In the genomic region with DNA sequence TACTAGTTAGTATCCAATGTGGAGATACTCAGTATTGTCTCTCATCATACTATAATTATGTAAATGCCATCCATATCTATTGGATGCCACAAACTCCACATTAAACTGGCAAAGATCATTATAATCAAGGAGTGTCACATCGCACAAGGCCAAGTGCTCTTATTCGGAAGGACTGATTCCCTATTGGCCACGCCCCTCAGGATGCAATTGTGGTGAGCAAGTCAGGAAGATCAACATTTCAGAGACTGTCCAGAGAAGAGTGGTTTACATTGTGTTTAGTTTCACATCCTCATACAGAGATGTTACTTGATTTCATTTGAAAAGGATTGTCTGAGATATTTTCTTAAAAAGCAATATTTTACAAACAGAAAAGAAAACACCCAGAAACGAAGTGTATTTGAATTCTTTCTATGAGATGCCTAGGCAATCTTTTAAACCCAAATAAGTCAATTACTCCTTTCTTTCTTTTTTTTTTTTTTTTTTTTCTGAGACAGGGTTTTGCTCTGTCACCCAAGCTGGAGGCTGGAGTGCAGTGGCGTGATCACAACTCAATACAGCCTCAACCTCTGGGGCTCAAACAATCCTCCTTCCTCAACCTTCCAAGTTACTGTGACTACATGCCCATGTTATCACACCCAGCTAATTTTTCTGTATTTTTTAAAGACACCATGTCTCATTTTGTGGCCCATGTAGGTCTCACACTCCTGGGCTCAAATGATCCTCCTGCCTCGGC, we compare ENCODE assay signal across 11 cellular contexts.
DNase-seq lines count a peak whose midpoint lies in the region; ATAC-seq and TF ChIP-seq lines count a peak whose summit lies in the region.
"Had no signal": no experiment of that assay in that cellular context is flagged by ENCODE, and none has a peak within 500 bp of the region (broad histone marks: within the 10 kb centered on the region; RNA-seq: fewer than 3 reads in every experiment).

No MANE protein-coding gene starts in this region.

- H3K4me1 ChIP-seq in PC-9 (replicated peaks; ENCODE audit: insufficient read depth): no peaks in the 10 kb centered on the region

- no peaks in the 10 kb centered on the region for H3K27me3 ChIP-seq in PC-9 (ENCODE audit: insufficient read depth, low read depth)
- H3K27me3 ChIP-seq: neutrophil, tibial nerve had no signal

- no peak overlapping the region for H3K27ac ChIP-seq in PC-9
- H3K27ac ChIP-seq: neutrophil, tibial nerve had no signal

- TF ChIP-seq CTCF in PC-9 (conservative IDR thresholded peaks at IDR 0.05): no peak

- BruUV-seq in PC-9 (replicated peaks; lab: Mats Ljungman, UMichigan): no TSS peak

- H3K4me3 Mint-ChIP-seq in activated T-helper 1 cell treated with anti-CD3 and anti-CD28 coated beads, Interleukin-12 subunit alpha, Interleukin-12 subunit beta, Interleukin-2, Interleukin-4 antibody, amounts not matched to agents 30 ng/mL and 10 ng/mL and 1 ng/mL, durations not matched to agents 14 hours and 24 hours and 36 hours: no peak overlapping the region
- H3K4me3 Mint-ChIP-seq: activated B cell treated with CpG ODN at 0.5 μM for 24 hours had no signal

- H3K9me3 Mint-ChIP-seq in activated T-helper 1 cell treated with anti-CD3 and anti-CD28 coated beads, Interleukin-12 subunit alpha, Interleukin-12 subunit beta, Interleukin-2, Interleukin-4 antibody, amounts not matched to agents 30 ng/mL and 10 ng/mL and 1 ng/mL, durations not matched to agents 14 hours and 24 hours and 36 hours: no peaks in the 10 kb centered on the region
- H3K9me3 Mint-ChIP-seq: activated B cell treated with CpG ODN at 0.5 μM for 24 hours had no signal

- no peaks in the 10 kb centered on the region for H4K20me1 ChIP-seq in PC-9 (ENCODE audit: insufficient read depth)

- ATAC-seq in Right ventricle myocardium inferior: peak; percentile 28
- peak; percentile 81 for ATAC-seq in HG03469 (IDR thresholded peaks at IDR 0.05; ENCODE audit: unreplicated experiment)

- H3K4me2 ChIP-seq in PC-9: no peak overlapping the region

- intact Hi-C loops in Right ventricle myocardium inferior (cut with DNase I): no loop called here
- intact Hi-C loops in cardiac septum (cut with DNase I): loop anchor here (5.0 kb wide), 1 partner anchor 32 kb away; no protein-coding TSS in a partner anchor
- intact Hi-C loops in PC-9 (cut with micrococcal nuclease; ENCODE audit: unreplicated experiment): no loop called here
- intact Hi-C loops in activated T-helper 1 cell treated with anti-CD3 and anti-CD28 coated beads, Interleukin-12 subunit alpha, Interleukin-12 subunit beta, Interleukin-2, Interleukin-4 antibody, amounts not matched to agents 30 ng/mL and 10 ng/mL and 1 ng/mL, durations not matched to agents 14 hours and 24 hours and 36 hours (cut with micrococcal nuclease): no loop called here

- H2AFZ ChIP-seq in PC-9: no peak overlapping the region

- DNase-seq in Right ventricle myocardium inferior (ENCODE audit: missing footprints) (peak; percentile 46), cardiac septum (ENCODE audit: low spot score) (no peak), brain pericyte (ENCODE audit: low read depth, low spot score) (peak; percentile 18), NCI-H226 (no peak), PC-9 (no peak)
- no peak for DNase-seq in stimulated activated CD4-positive, alpha-beta T cell treated with anti-CD3 and anti-CD28 coated beads, Interleukin-4, amount 100 ng/mL, for 4 hours
- DNase-seq in activated T-helper 1 cell treated with anti-CD3 and anti-CD28 coated beads, Interleukin-12 subunit alpha, Interleukin-12 subunit beta, Interleukin-2, Interleukin-4 antibody, amounts not matched to agents 30 ng/mL and 10 ng/mL and 1 ng/mL, durations not matched to agents 14 hours and 24 hours and 36 hours (ENCODE audit: low spot score): no peak
- DNase-seq: activated B cell treated with CpG ODN at 0.5 μM for 24 hours had no signal

- no peaks in the 10 kb centered on the region for H3K4me1 Mint-ChIP-seq in activated T-helper 1 cell treated with anti-CD3 and anti-CD28 coated beads, Interleukin-12 subunit alpha, Interleukin-12 subunit beta, Interleukin-2, Interleukin-4 antibody, amounts not matched to agents 30 ng/mL and 10 ng/mL and 1 ng/mL, durations not matched to agents 14 hours and 24 hours and 36 hours (ENCODE audit: low read depth)
- H3K4me1 Mint-ChIP-seq: activated B cell treated with CpG ODN at 0.5 μM for 24 hours had no signal

- H3K27ac Mint-ChIP-seq in activated T-helper 1 cell treated with anti-CD3 and anti-CD28 coated beads, Interleukin-12 subunit alpha, Interleukin-12 subunit beta, Interleukin-2, Interleukin-4 antibody, amounts not matched to agents 30 ng/mL and 10 ng/mL and 1 ng/mL, durations not matched to agents 14 hours and 24 hours and 36 hours: no peak overlapping the region
- H3K27ac Mint-ChIP-seq: activated B cell treated with CpG ODN at 0.5 μM for 24 hours had no signal

- no peak overlapping the region for H3K4me3 ChIP-seq in PC-9
- H3K4me3 ChIP-seq: tibial nerve had no signal

- CTCF ChIA-PET in PC-9 (lab: Charles Lee): no interaction called here

- POLR2A ChIA-PET in PC-9 (lab: Charles Lee; ENCODE audit: unreplicated experiment): no interaction called here

- no peaks in the 10 kb centered on the region; the same call in 1 of the 2 replicates for H3K9me2 ChIP-seq in PC-9 (ENCODE audit: insufficient read depth)

- no peaks in the 10 kb centered on the region; the same call in 1 of the 2 replicates for H3K9me3 ChIP-seq in PC-9 (ENCODE audit: insufficient read depth, low read depth)
- H3K9me3 ChIP-seq: neutrophil, tibial nerve had no signal

- no peaks in the 10 kb centered on the region for H3K27me3 Mint-ChIP-seq in activated T-helper 1 cell treated with anti-CD3 and anti-CD28 coated beads, Interleukin-12 subunit alpha, Interleukin-12 subunit beta, Interleukin-2, Interleukin-4 antibody, amounts not matched to agents 30 ng/mL and 10 ng/mL and 1 ng/mL, durations not matched to agents 14 hours and 24 hours and 36 hours (ENCODE audit: insufficient read depth)
- H3K27me3 Mint-ChIP-seq: activated B cell treated with CpG ODN at 0.5 μM for 24 hours had no signal

- no peaks in the 10 kb centered on the region for H3K36me3 ChIP-seq in PC-9 (ENCODE audit: low read depth)
- H3K36me3 ChIP-seq: neutrophil, tibial nerve had no signal

- H3K79me2 ChIP-seq in PC-9 (ENCODE audit: low read depth): no peaks in the 10 kb centered on the region

- no peaks in the 10 kb centered on the region for H3F3A ChIP-seq in PC-9 (ENCODE audit: insufficient read depth, low read depth)

- H3K36me3 Mint-ChIP-seq in activated T-helper 1 cell treated with anti-CD3 and anti-CD28 coated beads, Interleukin-12 subunit alpha, Interleukin-12 subunit beta, Interleukin-2, Interleukin-4 antibody, amounts not matched to agents 30 ng/mL and 10 ng/mL and 1 ng/mL, durations not matched to agents 14 hours and 24 hours and 36 hours (ENCODE audit: low read depth): peaks cover 2% of the 10 kb centered on the region

Comparison
In these comparisons a context has a peak if more than half of its experiments do, and no peak if none do; other contexts are left out.
1. DNase-seq: peak in Right ventricle myocardium inferior (single experiment) and brain pericyte (single experiment); none in cardiac septum (single experiment), NCI-H226 (single experiment), PC-9 (0 of 2), stimulated activated CD4-positive, alpha-beta T cell treated with anti-CD3 and anti-CD28 coated beads, Interleukin-4, amount 100 ng/mL, for 4 hours (0 of 2) and activated T-helper 1 cell treated with anti-CD3 and anti-CD28 coated beads, Interleukin-12 subunit alpha, Interleukin-12 subunit beta, Interleukin-2, Interleukin-4 antibody, amounts not matched to agents 30 ng/mL and 10 ng/mL and 1 ng/mL, durations not matched to agents 14 hours and 24 hours and 36 hours (single experiment).